ENCODE assay signal across 9 cellular contexts in the genomic region with DNA sequence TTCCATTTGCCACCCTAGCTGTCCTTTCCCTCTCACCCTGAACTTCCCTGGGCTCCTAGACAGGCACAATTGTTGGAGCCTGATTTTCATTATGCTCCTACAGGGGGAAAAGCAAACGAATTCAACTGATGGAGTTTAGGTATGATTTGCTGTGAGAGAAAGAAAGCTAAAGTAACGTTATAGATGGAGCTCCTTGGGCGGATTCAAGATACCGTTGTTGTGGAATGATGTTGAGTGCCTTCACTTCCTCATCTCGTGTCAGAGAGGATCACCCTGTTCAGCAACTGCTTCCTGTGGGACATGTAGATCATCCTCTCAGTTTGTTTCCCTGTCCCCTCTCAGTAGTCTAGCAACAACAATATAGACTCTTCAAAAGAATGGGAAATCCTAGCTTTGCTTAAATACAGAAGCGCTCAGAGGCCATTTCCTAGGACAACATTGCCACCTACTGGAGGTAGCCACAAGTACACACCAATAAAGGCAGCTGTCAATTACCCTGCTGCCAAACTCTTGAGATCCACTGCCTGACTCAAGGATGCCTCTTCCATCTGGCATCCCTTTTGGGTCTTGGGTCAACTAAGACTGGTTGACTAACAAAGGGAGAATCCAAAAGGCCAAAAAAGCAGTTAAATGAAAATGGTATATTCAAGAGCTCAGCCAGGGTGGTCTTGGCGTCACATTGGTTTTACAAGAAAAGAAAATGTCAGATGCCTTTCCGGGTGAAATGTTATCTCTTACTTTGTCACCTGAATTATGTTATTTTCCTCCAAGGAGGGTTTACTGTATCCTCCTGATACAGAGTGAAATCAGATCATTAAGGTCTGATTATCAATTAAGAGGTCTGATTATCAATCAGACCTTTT. TPM values are rescaled to one million over a fixed set of nuclear protein-coding genes. Genes with fewer than 3 reads are reported as not detected.
DNase-seq lines count a peak whose midpoint lies in the region; TF ChIP-seq lines count a peak whose summit lies in the region.
"Had no signal": no experiment of that assay in that cellular context is flagged by ENCODE, and none has a peak within 500 bp of the region (broad histone marks: within the 10 kb centered on the region; RNA-seq: fewer than 3 reads in every experiment).

No MANE protein-coding gene starts in this region.

- peaks cover 7% of the 10 kb centered on the region for H3K4me1 Mint-ChIP-seq in activated T-cell treated with anti-CD3 and anti-CD28 coated beads, Interleukin-2, amount 50 U/mL, for 24 hours (ENCODE audit: low read depth)
- no peaks in the 10 kb centered on the region for H3K4me1 Mint-ChIP-seq in HFFc6 (ENCODE audit: low read depth)

- H3K36me3 Mint-ChIP-seq in activated T-cell treated with anti-CD3 and anti-CD28 coated beads, Interleukin-2, amount 50 U/mL, for 24 hours (ENCODE audit: low read depth): peaks cover 14% of the 10 kb centered on the region
- no peaks in the 10 kb centered on the region for H3K36me3 Mint-ChIP-seq in HFFc6 (ENCODE audit: low read depth)

- WGBS in sigmoid colon, 2 donors: 38 to 43% methylated on average over 8 of the region's 8 CpGs

- H3K4me1 ChIP-seq in MM.1S (ENCODE audit: low read length): no peaks in the 10 kb centered on the region
- H3K4me1 ChIP-seq in SJSA1 (replicated peaks): no peaks in the 10 kb centered on the region
- no peaks in the 10 kb centered on the region for H3K4me1 ChIP-seq in left ventricle myocardium inferior
- H3K4me1 ChIP-seq in sigmoid colon: no peaks in the 10 kb centered on the region

- H3K9me3 ChIP-seq in MM.1S (replicated peaks; ENCODE audit: insufficient read depth, low read length) (no peaks in the 10 kb centered on the region), SJSA1 (replicated peaks) (no peaks in the 10 kb centered on the region), left ventricle myocardium inferior (replicated peaks) (peaks cover 8% of the 10 kb centered on the region), sigmoid colon (no peaks in the 10 kb centered on the region)

- H3K4me3 ChIP-seq in MM.1S (ENCODE audit: low read length) (no peak overlapping the region), SJSA1 (no peak overlapping the region), left ventricle myocardium inferior (no peak overlapping the region), sigmoid colon (no peak overlapping the region)
- H3K4me3 ChIP-seq: skin epidermis had no signal

- no peaks in the 10 kb centered on the region for H4K20me1 ChIP-seq in MM.1S (ENCODE audit: insufficient read depth, low read length)

- no peak overlapping the region for H3K4me2 ChIP-seq in MM.1S (ENCODE audit: low read depth, low read length)

- DNase-seq in activated T-cell treated with anti-CD3 and anti-CD28 coated beads for 1 hour (ENCODE audit: low read depth) (peak; percentile 31), HFFc6 (peak; percentile 66), MM.1S (peak; percentile 76), SJSA1 (ENCODE audit: low read depth in 1 of 2, low spot score in 2 of 2) (peak; percentile 46 to 57), amniotic stem cell (lab: John Stamatoyannopoulos, UW) (peak; percentile 35), left ventricle myocardium inferior (peak; percentile 18), sigmoid colon (no peak)
- DNase-seq in activated T-cell treated with anti-CD3 and anti-CD28 coated beads, Interleukin-2, amount 50 U/mL, for 24 hours: no peak

- TF ChIP-seq EP300 in sigmoid colon (IDR thresholded peaks at IDR 0.05): no peak

- no peaks in the 10 kb centered on the region for H3K9me3 Mint-ChIP-seq in activated T-cell treated with anti-CD3 and anti-CD28 coated beads, Interleukin-2, amount 50 U/mL, for 24 hours
- no peaks in the 10 kb centered on the region for H3K9me3 Mint-ChIP-seq in HFFc6

- no peak overlapping the region for H3K4me3 Mint-ChIP-seq in activated T-cell treated with anti-CD3 and anti-CD28 coated beads, Interleukin-2, amount 50 U/mL, for 24 hours
- H3K4me3 Mint-ChIP-seq in HFFc6: peak overlapping the region; percentile 6; the same call in 1 of the 2 replicates

- no peak for TF ChIP-seq POLR2A in sigmoid colon (IDR thresholded peaks at IDR 0.05)

- peaks cover 7% of the 10 kb centered on the region for H3K27me3 Mint-ChIP-seq in activated T-cell treated with anti-CD3 and anti-CD28 coated beads, Interleukin-2, amount 50 U/mL, for 24 hours
- peaks cover 21% of the 10 kb centered on the region for H3K27me3 Mint-ChIP-seq in HFFc6 (ENCODE audit: insufficient read depth)

- no peaks in the 10 kb centered on the region for H3K9me2 ChIP-seq in MM.1S (replicated peaks; ENCODE audit: insufficient read depth, low read length)

- TF ChIP-seq CTCF in HFFc6 (IDR thresholded peaks at IDR 0.05) (peak; percentile 92), MM.1S (IDR thresholded peaks at IDR 0.05; ENCODE audit: low read length) (peak; percentile 81), left ventricle myocardium inferior (IDR thresholded peaks at IDR 0.05; ENCODE audit: borderline replicate concordance) (peak; percentile 89), sigmoid colon (IDR thresholded peaks at IDR 0.05) (peak; percentile 45 to 66 (median 64))

- no peak overlapping the region for H3K27ac Mint-ChIP-seq in activated T-cell treated with anti-CD3 and anti-CD28 coated beads, Interleukin-2, amount 50 U/mL, for 24 hours
- H3K27ac Mint-ChIP-seq in HFFc6: peak overlapping the region; percentile 58

- no peaks in the 10 kb centered on the region; the same call in 1 of the 2 replicates for H3F3A ChIP-seq in MM.1S (ENCODE audit: insufficient read depth, low read length)

- no peak overlapping the region for H3K9ac ChIP-seq in MM.1S (ENCODE audit: low read length)

- intact Hi-C loops in left ventricle myocardium inferior (cut with micrococcal nuclease): loop anchor here (10.0 kb wide), 1 partner anchor 64 kb away; no protein-coding TSS in a partner anchor
- intact Hi-C loops in sigmoid colon (cut with DNase I): no loop called here

- H3K79me2 ChIP-seq in MM.1S (ENCODE audit: low read length): peaks cover 1% of the 10 kb centered on the region; the same call in 1 of the 2 replicates

- H3K27me3 ChIP-seq in MM.1S (replicated peaks; ENCODE audit: insufficient read depth, low read length): no peaks in the 10 kb centered on the region
- no peaks in the 10 kb centered on the region for H3K27me3 ChIP-seq in SJSA1 (replicated peaks)
- peaks cover 8% of the 10 kb centered on the region for H3K27me3 ChIP-seq in left ventricle myocardium inferior (ENCODE audit: low read depth)
- H3K27me3 ChIP-seq in sigmoid colon: no peaks in the 10 kb centered on the region

- no peak overlapping the region for H2AFZ ChIP-seq in MM.1S (ENCODE audit: low read length)

- no peak overlapping the region for H3K27ac ChIP-seq in MM.1S (ENCODE audit: low read length)
- no peak overlapping the region for H3K27ac ChIP-seq in SJSA1
- no peak overlapping the region for H3K27ac ChIP-seq in left ventricle myocardium inferior (replicated peaks)
- H3K27ac ChIP-seq in sigmoid colon: no peak overlapping the region
- H3K27ac ChIP-seq: skin epidermis had no signal

- H3K36me3 ChIP-seq in MM.1S (replicated peaks; ENCODE audit: insufficient read depth, low read length) (no peaks in the 10 kb centered on the region), SJSA1 (peaks cover 9% of the 10 kb centered on the region), left ventricle myocardium inferior (no peaks in the 10 kb centered on the region), sigmoid colon (no peaks in the 10 kb centered on the region)

RNA-seq across cellular contexts. Expression of a gene that starts 13.5 kb away (rescaled TPM):
- total RNA-seq in HFFc6 (2021; fragmentation: NEBNext Ultra II Directional; extraction: Animal tissue kit (Norgen Biotek cat#: 25700)): 1 to 10 TPM; 3.2 to 4.6 (median 4.1) TPM
- total RNA-seq in SJSA1 (2014; rRNA removed; shearing (Covaris generic)): 4.1 and 7.6 TPM in 2 replicates
- total RNA-seq in left ventricle myocardium inferior (1.8 TPM), sigmoid colon (1 to 10 TPM; 3.5 to 7.8 (median 4.1) TPM)
- 10 to 100 TPM; 21.0 to 29.0 (median 24.7) TPM for polyA plus RNA-seq in sigmoid colon

RNA-seq across cellular contexts. Expression of a gene that starts 15.8 kb away (rescaled TPM):
- total RNA-seq in HFFc6 (2021; fragmentation: NEBNext Ultra II Directional; extraction: Animal tissue kit (Norgen Biotek cat#: 25700)): 10 to 100 TPM; 28.7 to 56.6 (median 46.7) TPM
- 70.0 and 108 TPM in 2 replicates for total RNA-seq in SJSA1 (2014; rRNA removed; shearing (Covaris generic))
- total RNA-seq in left ventricle myocardium inferior (9.6 TPM), sigmoid colon (10 to 100 TPM; 26.0 to 33.4 (median 29.0) TPM)
- polyA plus RNA-seq in sigmoid colon: 10 to 100 TPM in 1 of 3 donors, 1 to 10 TPM in 2; 6.6 to 22.1 (median 9.0) TPM

RNA-seq across cellular contexts. Expression of a gene that starts 51.4 kb away (rescaled TPM):
- 10 to 100 TPM in 5 of 6 experiments, 1 to 10 TPM in 1; 6.1 to 16.7 (median 13.5) TPM for total RNA-seq in HFFc6 (2021; fragmentation: NEBNext Ultra II Directional; extraction: Animal tissue kit (Norgen Biotek cat#: 25700))
- total RNA-seq in SJSA1 (2014; rRNA removed; shearing (Covaris generic)): 59.0 and 69.5 TPM in 2 replicates
- 1.1 TPM for total RNA-seq in left ventricle myocardium inferior
- under 1 TPM in 2 of 4 donors, not detected in 2; 0.27 to 0.36 TPM for total RNA-seq in sigmoid colon
- polyA plus RNA-seq in sigmoid colon: 1 to 10 TPM; 1.8 to 6.8 (median 2.1) TPM

RNA-seq across cellular contexts. Expression of a gene that starts 54.3 kb away (rescaled TPM):
- total RNA-seq in HFFc6 (2021; fragmentation: NEBNext Ultra II Directional; extraction: Animal tissue kit (Norgen Biotek cat#: 25700)): not detected
- not detected in 2 replicates for total RNA-seq in SJSA1 (2014; rRNA removed; shearing (Covaris generic))
- 9.5 TPM for total RNA-seq in left ventricle myocardium inferior
- total RNA-seq in sigmoid colon: 10 to 100 TPM in 3 of 4 donors, 1 to 10 TPM in 1; 8.0 to 23.5 (median 13.6) TPM
- polyA plus RNA-seq in sigmoid colon: 10 to 100 TPM in 2 of 3 donors, 1 to 10 TPM in 1; 9.6 to 63.8 (median 32.4) TPM

Comparison
In these comparisons a context has a peak if more than half of its experiments do, and no peak if none do; other contexts are left out.
1. DNase-seq: peak in activated T-cell treated with anti-CD3 and anti-CD28 coated beads for 1 hour (single experiment), HFFc6 (single experiment), MM.1S (single experiment), SJSA1 (2 of 2), amniotic stem cell (single experiment) and left ventricle myocardium inferior (single experiment); none in activated T-cell treated with anti-CD3 and anti-CD28 coated beads, Interleukin-2, amount 50 U/mL, for 24 hours (single experiment) and sigmoid colon (single experiment).
2. Peak in every context shown above with its lines, with median percentiles within 50 percentile points of each other: CTCF ChIP-seq.